In genomic region chr10:16314259-16314658, GRCh38 we compare ENCODE assay signal across 1 cellular context.
A peak's percentile ranks its signal among the peaks of the same experiment; 100 is the strongest.
TF ChIP-seq lines count a peak whose summit lies in the region.

No MANE protein-coding gene starts in this region.

TF ChIP-seq in K562, 482 proteins besides CTCF, POLR2A, EP300 and RAD21 (continued from another document):
- TF ChIP-seq PKNOX1 (IDR thresholded peaks at IDR 0.05) = peak; percentile 84
- TF ChIP-seq HDGF (IDR thresholded peaks at IDR 0.05) = no peak
- no peak for TF ChIP-seq PBX2 (CRISPR knock-in tag; IDR thresholded peaks at IDR 0.05; ENCODE audit: low read depth)
- TF ChIP-seq PBX2 (tag; conservative IDR thresholded peaks at IDR 0.05; ENCODE audit: low read depth) = peak; percentile 37; the same call in 1 of the 2 replicates
- no peak for TF ChIP-seq ZNF324 (CRISPR knock-in tag; IDR thresholded peaks at IDR 0.05)
- TF ChIP-seq HMGN3 (IDR thresholded peaks at IDR 0.05; ENCODE audit: borderline replicate concordance, extremely low read depth, insufficient read length, low read depth, low read length) = no peak
- TF ChIP-seq NR2C1 (IDR thresholded peaks at IDR 0.05) = peak; percentile 39; the same call in 1 of the 2 replicates
- peak; percentile 71 for TF ChIP-seq NR2C1 (tag; IDR thresholded peaks at IDR 0.05)
